ENCODE assay signal across 1 cellular context in genomic region chr6:130749402-130749801, GRCh38.
TF ChIP-seq lines count a peak whose summit lies in the region.

No MANE protein-coding gene starts in this region.

TF ChIP-seq in H1, 55 proteins besides CTCF, POLR2A, EP300 and RAD21 (continued from another document):
- TF ChIP-seq CHD7 (IDR thresholded peaks at IDR 0.05; ENCODE audit: insufficient replicate concordance, low read length): no peak
- TF ChIP-seq YY1 (IDR thresholded peaks at IDR 0.05; ENCODE audit: low read depth, low read length): no peak
- no peak for TF ChIP-seq POU5F1 (IDR thresholded peaks at IDR 0.05; ENCODE audit: low read depth, low read length)
- TF ChIP-seq SP1 (IDR thresholded peaks at IDR 0.05; ENCODE audit: low read depth, low read length): no peak
- no peak for TF ChIP-seq SP2 (IDR thresholded peaks at IDR 0.05; ENCODE audit: low read length)
- no peak for TF ChIP-seq CBX5 (IDR thresholded peaks at IDR 0.05; ENCODE audit: low read depth, low read length)
- no peak for TF ChIP-seq EGR1 (IDR thresholded peaks at IDR 0.05; ENCODE audit: borderline replicate concordance, low read depth, low read length)
- TF ChIP-seq JUN (IDR thresholded peaks at IDR 0.05; ENCODE audit: low read depth, low read length): no peak
